ENCODE assay signal across 1 cellular context in genomic region chr4:3827616-3828492, GRCh38.
TF ChIP-seq lines count a peak whose summit lies in the region.

No MANE protein-coding gene starts in this region.

TF ChIP-seq in HepG2, 621 proteins besides CTCF, POLR2A, EP300 and RAD21 (continued from another document and continues in another):
- TF ChIP-seq MTERF4 (CRISPR knock-in tag; IDR thresholded peaks at IDR 0.05): peak; percentile 91
- TF ChIP-seq KLF11 (CRISPR knock-in tag; IDR thresholded peaks at IDR 0.05): no peak
- TF ChIP-seq DPF2 (CRISPR knock-in tag; IDR thresholded peaks at IDR 0.05; ENCODE audit: borderline replicate concordance, low read depth): peak; percentile 65
- TF ChIP-seq LRRFIP1 (CRISPR knock-in tag; conservative IDR thresholded peaks at IDR 0.05): 0 out of 2 replicates have a peak, but pooled peaks have one; percentile 24
- peak; percentile 51 for TF ChIP-seq RBM22 (optimal IDR thresholded peaks at IDR 0.05; ENCODE audit: low read length)
- TF ChIP-seq ZNF274 (CRISPR knock-in tag; IDR thresholded peaks at IDR 0.05): peak; percentile 89; the same call in 1 of the 2 replicates
- TF ChIP-seq XRCC5 (optimal IDR thresholded peaks at IDR 0.05; ENCODE audit: low read length): peak; percentile 88
- peak; percentile 68 for TF ChIP-seq THAP11 (CRISPR knock-in tag; IDR thresholded peaks at IDR 0.05)
- TF ChIP-seq ZNF710 (CRISPR knock-in tag; IDR thresholded peaks at IDR 0.05; ENCODE audit: borderline replicate concordance): peak; percentile 75; the same call in 1 of the 2 replicates
- peak; percentile 54; the same call in 1 of the 2 replicates for TF ChIP-seq SOX5 (CRISPR knock-in tag; IDR thresholded peaks at IDR 0.05; ENCODE audit: borderline replicate concordance)
- TF ChIP-seq PRDM15 (CRISPR knock-in tag; IDR thresholded peaks at IDR 0.05): no peak
- TF ChIP-seq KDM5B (CRISPR knock-in tag; IDR thresholded peaks at IDR 0.05; ENCODE audit: borderline replicate concordance): peak; percentile 95; the same call in 1 of the 2 replicates
- peak; percentile 96 for TF ChIP-seq ZMYM3 (CRISPR knock-in tag; IDR thresholded peaks at IDR 0.05)
- peak; percentile 47 for TF ChIP-seq TAF15 (IDR thresholded peaks at IDR 0.05; ENCODE audit: low read depth, low read length, poor library complexity, severe bottlenecking)
- no peak for TF ChIP-seq HBP1 (CRISPR knock-in tag; IDR thresholded peaks at IDR 0.05; ENCODE audit: low read depth)
- TF ChIP-seq ZNF12 (CRISPR knock-in tag; IDR thresholded peaks at IDR 0.05): peak; percentile 30; the same call in 1 of the 2 replicates
- TF ChIP-seq SNAPC4 (CRISPR knock-in tag; IDR thresholded peaks at IDR 0.05): peak; percentile 80
- TF ChIP-seq RXRA (CRISPR knock-in tag; IDR thresholded peaks at IDR 0.05): peak; percentile 93
- peak; percentile 81 for TF ChIP-seq POLR2G (IDR thresholded peaks at IDR 0.05; ENCODE audit: low read depth, low read length)
- peak; percentile 95 for TF ChIP-seq ZNF547 (CRISPR knock-in tag; IDR thresholded peaks at IDR 0.05)
- TF ChIP-seq ZNF446 (CRISPR knock-in tag; IDR thresholded peaks at IDR 0.05): peak; percentile 76; the same call in 1 of the 2 replicates
- TF ChIP-seq ZNF556 (CRISPR knock-in tag; IDR thresholded peaks at IDR 0.05; ENCODE audit: borderline replicate concordance): peak; percentile 48; the same call in 1 of the 2 replicates
- TF ChIP-seq ZNF670 (CRISPR knock-in tag; IDR thresholded peaks at IDR 0.05; ENCODE audit: borderline replicate concordance): no peak
- TF ChIP-seq RBFOX2 (IDR thresholded peaks at IDR 0.05; ENCODE audit: low read depth, low read length): peak; percentile 93
- peak; percentile 49; the same call in 1 of the 2 replicates for TF ChIP-seq FOXP4 (CRISPR knock-in tag; IDR thresholded peaks at IDR 0.05)
- 0 out of 2 replicates have a peak, but pooled peaks have one; percentile 25 for TF ChIP-seq TOPORS (CRISPR knock-in tag; IDR thresholded peaks at IDR 0.05)
- peak; percentile 85 for TF ChIP-seq ZNF121 (CRISPR knock-in tag; IDR thresholded peaks at IDR 0.05)
- TF ChIP-seq RARA (CRISPR knock-in tag; IDR thresholded peaks at IDR 0.05): peak; percentile 91
- peak; percentile 32; the same call in 1 of the 2 replicates for TF ChIP-seq ZNF792 (CRISPR knock-in tag; IDR thresholded peaks at IDR 0.05)
- no peak for TF ChIP-seq GTF2F1 (IDR thresholded peaks at IDR 0.05; ENCODE audit: low read length)
- TF ChIP-seq TFAP4 (IDR thresholded peaks at IDR 0.05; ENCODE audit: borderline replicate concordance, low read depth): 0 out of 2 replicates have a peak, but pooled peaks have one; percentile 59
- TF ChIP-seq NR3C1 (CRISPR knock-in tag; IDR thresholded peaks at IDR 0.05): no peak
- peak; percentile 60 for TF ChIP-seq MLX (CRISPR knock-in tag; IDR thresholded peaks at IDR 0.05)
- 0 out of 2 replicates have a peak, but pooled peaks have one; percentile 49 for TF ChIP-seq NRL (CRISPR knock-in tag; IDR thresholded peaks at IDR 0.05; ENCODE audit: borderline replicate concordance)
- 0 out of 2 replicates have a peak, but pooled peaks have one; percentile 50 for TF ChIP-seq ZNF530 (CRISPR knock-in tag; IDR thresholded peaks at IDR 0.05; ENCODE audit: low read depth)
- peak; percentile 77 for TF ChIP-seq MIER2 (CRISPR knock-in tag; IDR thresholded peaks at IDR 0.05)
- TF ChIP-seq ZNF776 (CRISPR knock-in tag; IDR thresholded peaks at IDR 0.05): peak; percentile 91
